Comparison of ENCODE assay signal across 19 cellular contexts in genomic region chr19:30004403-30004802, GRCh38.
DNase-seq lines count a peak whose midpoint lies in the region; ATAC-seq, FAIRE-seq and TF ChIP-seq lines count a peak whose summit lies in the region.
"Had no signal": no experiment of that assay in that cellular context is flagged by ENCODE, and none has a peak within 500 bp of the region (broad histone marks: within the 10 kb centered on the region; RNA-seq: fewer than 3 reads in every experiment).

No MANE protein-coding gene starts in this region.

- H3K27ac Mint-ChIP-seq in CD4-positive, CD25-positive, alpha-beta regulatory T cell: peak overlapping the region in 2 of 3 donors; percentile 19 to 76
- no peak overlapping the region for H3K27ac Mint-ChIP-seq in astrocyte (ENCODE audit: unreplicated experiment)
- H3K27ac Mint-ChIP-seq in nephron progenitor cell: peak overlapping the region; percentile 62
- H3K27ac Mint-ChIP-seq: CD8-positive, alpha-beta memory T cell; IgD-negative memory B cell had no signal

- peaks cover 26% of the 10 kb centered on the region for H3K79me2 ChIP-seq in astrocyte (ENCODE audit: insufficient read depth, low read length)

- no peak for ATAC-seq in CD4-positive, CD25-positive, alpha-beta regulatory T cell (ENCODE audit: low read depth in 2 of 2)

- no peak overlapping the region for H4K91ac ChIP-seq in neuronal stem cell (ENCODE audit: low read depth, low read length, poor library complexity)

- H2BK12ac ChIP-seq in neuronal stem cell (ENCODE audit: low read length): no peak overlapping the region

- no peak overlapping the region for H3K18ac ChIP-seq in neuronal stem cell (ENCODE audit: low read length)

- no peak overlapping the region for H4K8ac ChIP-seq in neuronal stem cell (ENCODE audit: low read depth, low read length)

- no peak overlapping the region for H3K4ac ChIP-seq in neuronal stem cell (ENCODE audit: low read length)

- no peak for FAIRE-seq in astrocyte (lab: Jason Lieb, UNC)
- FAIRE-seq: HTR-8/SVneo had no signal

- H2AK5ac ChIP-seq in neuronal stem cell (ENCODE audit: low read depth, low read length): no peak overlapping the region

- CTCF ChIA-PET in HEK293T (lab: Yijun Ruan, JAX): no interaction called here

- no peaks in the 10 kb centered on the region for H3K79me1 ChIP-seq in neuronal stem cell (ENCODE audit: low read depth, low read length)

- peaks cover 0 to 6% (median 0%) of the 10 kb centered on the region in 7 donors for H3K9me3 Mint-ChIP-seq in CD4-positive, CD25-positive, alpha-beta regulatory T cell
- H3K9me3 Mint-ChIP-seq in astrocyte (ENCODE audit: unreplicated experiment): no peaks in the 10 kb centered on the region
- H3K9me3 Mint-ChIP-seq in nephron progenitor cell: peaks cover 24% of the 10 kb centered on the region

- peaks cover 57 to 74% (median 60%) of the 10 kb centered on the region in 4 donors for H3K4me1 Mint-ChIP-seq in CD4-positive, CD25-positive, alpha-beta regulatory T cell
- H3K4me1 Mint-ChIP-seq in astrocyte (ENCODE audit: low read depth, unreplicated experiment) (peaks cover 10% of the 10 kb centered on the region), nephron progenitor cell (peaks cover 46% of the 10 kb centered on the region)

- H2BK5ac ChIP-seq in neuronal stem cell (ENCODE audit: low read length): no peak overlapping the region

- no peak overlapping the region for H2BK15ac ChIP-seq in neuronal stem cell (ENCODE audit: low read length)

- no CpG with 5 or more reads among the region's 1 CpG for WGBS in neuronal stem cell (ENCODE audit: extremely low coverage in 2 of 2, insufficient read length in 2 of 2, insufficient replicate concordance in 1 of 2), 2 donors

- no peak overlapping the region for H3K14ac ChIP-seq in neuronal stem cell (ENCODE audit: low read length)

- H3K4me2 ChIP-seq in astrocyte (ENCODE audit: low read length) (no peak overlapping the region), neuronal stem cell (ENCODE audit: insufficient read depth, low read length, poor library complexity, severe bottlenecking) (no peak overlapping the region)
- H3K4me2 ChIP-seq: BLaER1 had no signal

- H3K4me3 Mint-ChIP-seq in CD4-positive, CD25-positive, alpha-beta regulatory T cell: peak overlapping the region in 2 of 4 donors; percentile 7 to 24
- H3K4me3 Mint-ChIP-seq in astrocyte (ENCODE audit: unreplicated experiment) (peak overlapping the region; percentile 15), nephron progenitor cell (peak overlapping the region; percentile 59)
- H3K4me3 Mint-ChIP-seq: CD8-positive, alpha-beta memory T cell; IgD-negative memory B cell had no signal

- POLR2A ChIA-PET in HEK293T (lab: Yijun Ruan, JAX): no interaction called here

- peaks cover 16% of the 10 kb centered on the region for H3K4me1 ChIP-seq in CD4-positive, CD25-positive, alpha-beta regulatory T cell (ENCODE audit: control insufficient read depth, insufficient read depth, low read length, poor library complexity, severe bottlenecking)
- H3K4me1 ChIP-seq in astrocyte (ENCODE audit: insufficient read depth, low read length): no peaks in the 10 kb centered on the region
- peaks cover 2 to 16% of the 10 kb centered on the region in 2 donors for H3K4me1 ChIP-seq in neuronal stem cell (ENCODE audit: control insufficient read depth in 2 of 2, insufficient read depth in 1 of 2, low read depth in 1 of 2, low read length in 2 of 2)

- TF ChIP-seq CTCF in astrocyte (IDR thresholded peaks at IDR 0.05; ENCODE audit: insufficient read depth, low read depth, low read length) (no peak), nephron progenitor cell (IDR thresholded peaks at IDR 0.05) (no peak)

- H3K27ac ChIP-seq in CD4-positive, CD25-positive, alpha-beta regulatory T cell (ENCODE audit: insufficient read depth, low read length, poor library complexity, severe bottlenecking): no peak overlapping the region
- no peak overlapping the region for H3K27ac ChIP-seq in astrocyte (ENCODE audit: low read depth, low read length)
- no peak overlapping the region for H3K27ac ChIP-seq in neuronal stem cell (replicated peaks; ENCODE audit: low read length)
- H3K27ac ChIP-seq: BLaER1, HL-60 had no signal

- no peaks in the 10 kb centered on the region for H3K27me3 ChIP-seq in CD4-positive, CD25-positive, alpha-beta regulatory T cell (ENCODE audit: control insufficient read depth, insufficient read depth, low read length)
- H3K27me3 ChIP-seq in astrocyte (ENCODE audit: insufficient read depth, low read length) (no peaks in the 10 kb centered on the region), neuronal stem cell (ENCODE audit: control insufficient read depth in 3 of 3, insufficient read depth in 3 of 3, low read depth in 1 of 3, low read length in 3 of 3) (no peaks in the 10 kb centered on the region)
- H3K27me3 ChIP-seq: BLaER1 had no signal

- H3K23ac ChIP-seq in neuronal stem cell (ENCODE audit: low read depth, low read length, poor library complexity): no peak overlapping the region

- peaks cover 21% of the 10 kb centered on the region for H3K36me3 ChIP-seq in CD4-positive, CD25-positive, alpha-beta regulatory T cell (ENCODE audit: control insufficient read depth, insufficient read depth, low read length)
- H3K36me3 ChIP-seq in astrocyte (ENCODE audit: insufficient read depth, low read length) (peaks cover 13% of the 10 kb centered on the region), neuronal stem cell (replicated peaks in 1 of 2; ENCODE audit: control insufficient read depth in 2 of 2, insufficient read depth in 2 of 2, low read length in 2 of 2) (peaks cover 5 to 45% of the 10 kb centered on the region in 2 donors)

- H2BK120ac ChIP-seq in neuronal stem cell (ENCODE audit: low read depth, low read length): no peak overlapping the region

- peaks cover 14% of the 10 kb centered on the region for H4K20me1 ChIP-seq in astrocyte (ENCODE audit: insufficient read depth, low read length)

- H3K9ac ChIP-seq in astrocyte (ENCODE audit: low read length) (no peak overlapping the region), neuronal stem cell (ENCODE audit: low read depth, low read length, poor library complexity) (no peak overlapping the region)
- H3K9ac ChIP-seq: BLaER1 had no signal

- H3K36me3 Mint-ChIP-seq in CD4-positive, CD25-positive, alpha-beta regulatory T cell: peaks cover 36% of the 10 kb centered on the region
- H3K36me3 Mint-ChIP-seq in astrocyte (ENCODE audit: low read depth, unreplicated experiment) (peaks cover 6% of the 10 kb centered on the region), nephron progenitor cell (ENCODE audit: low read depth) (peaks cover 56% of the 10 kb centered on the region)

- no peak overlapping the region for H2AFZ ChIP-seq in astrocyte (ENCODE audit: low read depth, low read length)
- no peak overlapping the region for H2AFZ ChIP-seq in neuronal stem cell (ENCODE audit: low read length)

- H3K27me3 Mint-ChIP-seq in CD4-positive, CD25-positive, alpha-beta regulatory T cell: no peaks in the 10 kb centered on the region
- H3K27me3 Mint-ChIP-seq in astrocyte (ENCODE audit: low read depth, unreplicated experiment) (no peaks in the 10 kb centered on the region), nephron progenitor cell (ENCODE audit: low read depth, poor library complexity) (no peaks in the 10 kb centered on the region)
- H3K27me3 Mint-ChIP-seq: CD8-positive, alpha-beta memory T cell; IgD-negative memory B cell had no signal

- H3K9me3 ChIP-seq in CD4-positive, CD25-positive, alpha-beta regulatory T cell (ENCODE audit: control insufficient read depth in 2 of 2, low read length in 2 of 2): no peaks in the 10 kb centered on the region
- H3K9me3 ChIP-seq in astrocyte (ENCODE audit: insufficient read depth, low read depth, low read length): no peaks in the 10 kb centered on the region
- peaks cover 0 to 23% of the 10 kb centered on the region in 2 donors for H3K9me3 ChIP-seq in neuronal stem cell (replicated peaks in 1 of 2; ENCODE audit: control insufficient read depth in 2 of 2, insufficient read depth in 1 of 2, low read depth in 1 of 2, low read length in 2 of 2)
- H3K9me3 ChIP-seq: HAP-1 had no signal

- H3K4me3 ChIP-seq in CD4-positive, CD25-positive, alpha-beta regulatory T cell (ENCODE audit: low read depth, low read length): no peak overlapping the region
- H3K4me3 ChIP-seq in astrocyte (ENCODE audit: insufficient read depth, low read depth, low read length): no peak overlapping the region
- H3K4me3 ChIP-seq in neuronal stem cell (ENCODE audit: low read length in 2 of 2): no peak overlapping the region
- H3K4me3 ChIP-seq: BLaER1, HAP-1 had no signal

- no peak for DNase-seq in CD4-positive, CD25-positive, alpha-beta regulatory T cell
- DNase-seq in HEK293T (ENCODE audit: extremely low spot score) (no peak), astrocyte (ENCODE audit: low read depth) (no peak), nephron progenitor cell (no peak), neuronal stem cell (ENCODE audit: low spot score) (no peak), RPMI8226 (no peak), hepatic stellate cell (ENCODE audit: low spot score) (no peak)
- DNase-seq: CD8-positive, alpha-beta memory T cell; DMS79; Kasumi-1; NCI-H2029; NCI-H524; NK-92 treated with Interleukin-12 subunit alpha and Interleukin-12 subunit beta, amount 100 ng/mL, for 24 hours; OCI-M1 had no signal

TF ChIP-seq in HEK293T, 16 proteins besides CTCF, POLR2A, EP300 and RAD21:
- 0 out of 2 replicates have a peak, but pooled peaks have one; percentile 26 for TF ChIP-seq ARNT (IDR thresholded peaks at IDR 0.05)
- TF ChIP-seq PKNOX1 (IDR thresholded peaks at IDR 0.05): peak; percentile 65; the same call in 1 of the 2 replicates
- TF ChIP-seq SP1 (IDR thresholded peaks at IDR 0.05): no peak
- no peak for TF ChIP-seq L3MBTL2 (conservative IDR thresholded peaks at IDR 0.05)
- TF ChIP-seq FOXK2 (IDR thresholded peaks at IDR 0.05): peak; percentile 55; the same call in 1 of the 2 replicates
- TF ChIP-seq CTBP1 (IDR thresholded peaks at IDR 0.05; ENCODE audit: borderline replicate concordance): peak; percentile 95
- TF ChIP-seq TARDBP (IDR thresholded peaks at IDR 0.05): no peak
